In genomic region chr2:221518201-221518936, GRCh38 we compare ENCODE assay signal across 8 cellular contexts. TPM values are rescaled to one million over a fixed set of nuclear protein-coding genes. Genes with fewer than 3 reads are reported as not detected.
DNase-seq lines count a peak whose midpoint lies in the region; ATAC-seq and TF ChIP-seq lines count a peak whose summit lies in the region.

No MANE protein-coding gene starts in this region.

- TF ChIP-seq CTCF in epithelial cell of esophagus (IDR thresholded peaks at IDR 0.05; ENCODE audit: insufficient read depth, low read depth, low read length, missing control alignments), result no peak

- DNase-seq in M059J (ENCODE audit: low read depth) (peak; percentile 38), epithelial cell of esophagus (ENCODE audit: low read depth) (peak; percentile 43), mesenteric fat pad (ENCODE audit: low spot score) (no peak), ureter (ENCODE audit: low spot score) (no peak), GM19238 (ENCODE audit: insufficient read length, low spot score) (no peak)
- DNase-seq in stimulated activated CD4-positive, alpha-beta T cell treated with anti-CD3 and anti-CD28 coated beads, Interleukin-4, amount 100 ng/mL, for 4 hours, result no peak

- ATAC-seq in GM18511 (IDR thresholded peaks at IDR 0.05; ENCODE audit: unreplicated experiment) (peak; percentile 64), GM21723 (IDR thresholded peaks at IDR 0.05; ENCODE audit: unreplicated experiment) (peak; percentile 60)

- no peak overlapping the region for H3K4me3 ChIP-seq in epithelial cell of esophagus (ENCODE audit: low read length)

RNA-seq across cellular contexts. Expression of gene EPHA4, which starts 53.7 kb away (rescaled TPM):
- total RNA-seq in M059J (2014; rRNA removed; shearing (Covaris generic)), result 5.7 and 18.0 TPM in 2 replicates
- total RNA-seq in mesenteric fat pad (23.1 TPM), ureter (32.6 TPM)

Comparison
In these comparisons a context has a peak if more than half of its experiments do, and no peak if none do; other contexts are left out.
1. DNase-seq: peak in M059J (single experiment) and epithelial cell of esophagus (single experiment); none in mesenteric fat pad (single experiment), ureter (single experiment), stimulated activated CD4-positive, alpha-beta T cell treated with anti-CD3 and anti-CD28 coated beads, Interleukin-4, amount 100 ng/mL, for 4 hours (0 of 2) and GM19238 (single experiment).